ENCODE assay signal across 1 cellular context in genomic region chr1:91020967-91021685, GRCh38.
TF ChIP-seq lines count a peak whose summit lies in the region.

No MANE protein-coding gene starts in this region.

TF ChIP-seq in SK-N-SH, 30 proteins besides CTCF, POLR2A, EP300 and RAD21 (continued from another document):
- TF ChIP-seq USF1 (IDR thresholded peaks at IDR 0.05; ENCODE audit: borderline replicate concordance, low read depth) (peak; percentile 83), POLR2AphosphoS5 (IDR thresholded peaks at IDR 0.05; ENCODE audit: low read depth, low read length) (no peak), RXRA (IDR thresholded peaks at IDR 0.05; ENCODE audit: borderline replicate concordance, low read depth) (no peak), MAX (IDR thresholded peaks at IDR 0.05; ENCODE audit: low read depth) (no peak), FOXM1 (IDR thresholded peaks at IDR 0.05; ENCODE audit: low read depth) (no peak), JUND (IDR thresholded peaks at IDR 0.05) (no peak), MXI1 (IDR thresholded peaks at IDR 0.05; ENCODE audit: low read depth, low read length) (peak; percentile 66; the same call in 1 of the 2 replicates), YY1 (IDR thresholded peaks at IDR 0.05; ENCODE audit: low read depth) (peak; percentile 20; the same call in 1 of the 2 replicates), TCF12 (IDR thresholded peaks at IDR 0.05) (no peak), TEAD4 (IDR thresholded peaks at IDR 0.05; ENCODE audit: borderline replicate concordance, insufficient read depth) (no peak), GABPA (IDR thresholded peaks at IDR 0.05; ENCODE audit: low read depth) (no peak), USF2 (IDR thresholded peaks at IDR 0.05; ENCODE audit: borderline replicate concordance, low read depth, low read length) (peak; percentile 64; the same call in 1 of the 2 replicates), NFIC (IDR thresholded peaks at IDR 0.05; ENCODE audit: borderline replicate concordance) (no peak), IRF3 (IDR thresholded peaks at IDR 0.05; ENCODE audit: low read depth, low read length) (no peak)
